In genomic region chr18:59453468-59453961, GRCh38 we compare ENCODE assay signal across 1 cellular context.
TF ChIP-seq lines count a peak whose summit lies in the region.

No MANE protein-coding gene starts in this region.

TF ChIP-seq in HEK293, 187 proteins besides CTCF, POLR2A, EP300 and RAD21 (continued from another document):
- TF ChIP-seq ATF2 (tag by site-specific recombination; IDR thresholded peaks at IDR 0.05; ENCODE audit: low read depth), result peak; percentile 66
- TF ChIP-seq ZNF629 (tag by site-specific recombination; IDR thresholded peaks at IDR 0.05), result 0 out of 2 replicates have a peak, but pooled peaks have one; percentile 32
- TF ChIP-seq ZNF558 (tag by site-specific recombination; IDR thresholded peaks at IDR 0.05), result no peak
- no peak for TF ChIP-seq ZNF624 (tag by site-specific recombination; IDR thresholded peaks at IDR 0.05)
- no peak for TF ChIP-seq ZNF544 (tag by site-specific recombination; IDR thresholded peaks at IDR 0.05)
- no peak for TF ChIP-seq ZBTB1 (tag by site-specific recombination; IDR thresholded peaks at IDR 0.05)
